28 cellular contexts compared by ENCODE assay signal in genomic region chr2:234985608-234986115, GRCh38. TPM values are rescaled to one million over a fixed set of nuclear protein-coding genes. Genes with fewer than 3 reads are reported as not detected.
DNase-seq lines count a peak whose midpoint lies in the region; ATAC-seq, FAIRE-seq and TF ChIP-seq lines count a peak whose summit lies in the region.
"Had no signal": no experiment of that assay in that cellular context is flagged by ENCODE, and none has a peak within 500 bp of the region (broad histone marks: within the 10 kb centered on the region; RNA-seq: fewer than 3 reads in every experiment).

No MANE protein-coding gene starts in this region.

- peak overlapping the region; percentile 44; the same call in 1 of the 2 replicates for H3K27ac ChIP-seq in Panc1 (ENCODE audit: low read length)
- peak overlapping the region; percentile 38 for H3K27ac ChIP-seq in mesendoderm (ENCODE audit: low read depth, low read length)
- no peak overlapping the region for H3K27ac ChIP-seq in smooth muscle cell (ENCODE audit: low read depth)
- no peak overlapping the region for H3K27ac ChIP-seq in dorsolateral prefrontal cortex
- H3K27ac ChIP-seq: C4-2B, SK-N-MC had no signal

- no peaks in the 10 kb centered on the region for H3K27me3 ChIP-seq in Panc1 (ENCODE audit: control insufficient read depth, insufficient read depth, low read length)
- no peaks in the 10 kb centered on the region for H3K27me3 ChIP-seq in bronchial epithelial cell (ENCODE audit: control insufficient read depth, insufficient read depth, low read length)
- H3K27me3 ChIP-seq in mesendoderm (ENCODE audit: insufficient read depth, low read length, poor library complexity): no peaks in the 10 kb centered on the region
- H3K27me3 ChIP-seq in smooth muscle cell (ENCODE audit: low read depth): no peaks in the 10 kb centered on the region
- H3K27me3 ChIP-seq in dorsolateral prefrontal cortex: peaks cover 0 to 3% (median 0%) of the 10 kb centered on the region in 45 donors

- intact Hi-C loops in Panc1 (cut with micrococcal nuclease; ENCODE audit: unreplicated experiment) (no loop called here), dorsolateral prefrontal cortex (cut with DNase I) (no loop called here)

- H3F3A ChIP-seq in smooth muscle cell (ENCODE audit: low read depth): peaks cover 25% of the 10 kb centered on the region

- H3K36me3 ChIP-seq in Panc1 (ENCODE audit: control insufficient read depth, insufficient read depth, low read length): no peaks in the 10 kb centered on the region
- H3K36me3 ChIP-seq in bronchial epithelial cell (ENCODE audit: control insufficient read depth, insufficient read depth, low read length): peaks cover 2% of the 10 kb centered on the region
- no peaks in the 10 kb centered on the region for H3K36me3 ChIP-seq in mesendoderm (ENCODE audit: control insufficient read depth, insufficient read depth, low read length)
- no peaks in the 10 kb centered on the region for H3K36me3 ChIP-seq in smooth muscle cell (ENCODE audit: low read depth)
- H3K36me3 ChIP-seq: HAP-1 had no signal

- H2BK5ac ChIP-seq in mesendoderm (ENCODE audit: low read length): peak overlapping the region; percentile 18

- no peak overlapping the region for H2AFZ ChIP-seq in smooth muscle cell (ENCODE audit: low read depth)

- no peak overlapping the region for H3K23ac ChIP-seq in mesendoderm (ENCODE audit: low read length)

- no peak overlapping the region for H2BK120ac ChIP-seq in mesendoderm (ENCODE audit: low read depth, low read length)

- H4K8ac ChIP-seq in mesendoderm (ENCODE audit: low read depth, low read length): no peak overlapping the region

- no peak overlapping the region for H3K4ac ChIP-seq in mesendoderm (ENCODE audit: low read depth, low read length)

- peaks cover 43% of the 10 kb centered on the region for H3K79me1 ChIP-seq in mesendoderm (ENCODE audit: low read length)

- BruUV-seq in Panc1 (replicated peaks; lab: Mats Ljungman, UMichigan): no TSS peak

- no peak overlapping the region for H2AK5ac ChIP-seq in mesendoderm (ENCODE audit: low read length)

- in situ Hi-C loops in Panc1 (cut with HindIII; ENCODE audit: low pct_unique_long_range_greater_than_20kb, low sequenced_read_pairs): no loop called here

- peak; percentile 75 for FAIRE-seq in bronchial epithelial cell (lab: Jason Lieb, UNC)
- FAIRE-seq: GM12892, GM19239 had no signal

- TF ChIP-seq CTCF in Panc1 (IDR thresholded peaks at IDR 0.05) (no peak), bronchial epithelial cell (IDR thresholded peaks at IDR 0.05; ENCODE audit: insufficient read depth, low read length, severe bottlenecking) (no peak), smooth muscle cell (IDR thresholded peaks at IDR 0.05; ENCODE audit: borderline replicate concordance, insufficient read depth, poor library complexity, severe bottlenecking) (no peak), dorsolateral prefrontal cortex (IDR thresholded peaks at IDR 0.05 in 54 of 56, conservative IDR thresholded peaks at IDR 0.05 in 2 of 56; ENCODE audit: low read depth in 1 of 56, partially characterized antibody in 56 of 56) (no peak)

- H3K4me1 ChIP-seq in Panc1 (ENCODE audit: control insufficient read depth, insufficient read depth, low read length) (peaks cover 71% of the 10 kb centered on the region), mesendoderm (ENCODE audit: control insufficient read depth, low read depth, low read length) (peaks cover 28% of the 10 kb centered on the region), smooth muscle cell (ENCODE audit: low read depth) (peaks cover 47% of the 10 kb centered on the region)
- H3K4me1 ChIP-seq: HAP-1 had no signal

- H3K4me2 ChIP-seq in mesendoderm (ENCODE audit: low read length) (no peak overlapping the region), smooth muscle cell (no peak overlapping the region)

- H3K9me3 ChIP-seq in Panc1 (ENCODE audit: control insufficient read depth, insufficient read depth, low read depth, low read length): no peaks in the 10 kb centered on the region
- H3K9me3 ChIP-seq in smooth muscle cell (replicated peaks; ENCODE audit: low read depth): no peaks in the 10 kb centered on the region
- H3K9me3 ChIP-seq: HAP-1 had no signal

- no peak overlapping the region for H2BK15ac ChIP-seq in mesendoderm (replicated peaks; ENCODE audit: low read depth)

- H3K56ac ChIP-seq in mesendoderm (ENCODE audit: low read length): no peak overlapping the region

- CTCF ChIA-PET in Panc1 (lab: Charles Lee): no interaction called here

- DNase-seq in Panc1 (ENCODE audit: low read depth, low spot score) (no peak), bronchial epithelial cell (ENCODE audit: low read depth) (no peak), mesendoderm (no peak), smooth muscle cell (lab: John Stamatoyannopoulos, UW; ENCODE audit: unreplicated experiment) (no peak), dorsolateral prefrontal cortex (no peak), KG1 (lab: John Stamatoyannopoulos, UW) (no peak)
- DNase-seq: CD8-positive, alpha-beta T cell; DMS 273 treated with DMSO at 0.1 percent for 48 hours; DMS79 treated with DMSO at 0.1 percent for 48 hours; GF-D8; HFFc6; NCI-H1048; NCI-H1417; NCI-H1694; NCI-H2029 treated with DMSO at 0.1 percent for 48 hours; NCI-H446 treated with DMSO at 0.1 percent for 48 hours; NCI-H526; NCI-H82; NK-92 treated with Interleukin-12 subunit alpha and Interleukin-12 subunit beta, amount 100 ng/mL, for 24 hours; PC-3; RPMI8226; SHP77 had no signal

- H3K4me3 ChIP-seq in Panc1 (ENCODE audit: low read depth in 2 of 2, low read length in 2 of 2) (no peak overlapping the region), bronchial epithelial cell (ENCODE audit: low read depth, low read length) (no peak overlapping the region), mesendoderm (ENCODE audit: low read length) (no peak overlapping the region), smooth muscle cell (no peak overlapping the region), dorsolateral prefrontal cortex (no peak overlapping the region)
- H3K4me3 ChIP-seq: HAP-1, SK-N-MC had no signal

- H4K20me1 ChIP-seq in smooth muscle cell (ENCODE audit: low read depth): peaks cover 96% of the 10 kb centered on the region

- H3K79me2 ChIP-seq in mesendoderm (ENCODE audit: control insufficient read depth, insufficient read depth, low read length) (peaks cover 81% of the 10 kb centered on the region), smooth muscle cell (ENCODE audit: low read depth) (peaks cover 77% of the 10 kb centered on the region)

- no peak overlapping the region for H3K18ac ChIP-seq in mesendoderm (ENCODE audit: low read length)

- H3K9ac ChIP-seq in mesendoderm (ENCODE audit: low read length) (no peak overlapping the region), smooth muscle cell (ENCODE audit: low read depth) (no peak overlapping the region)

- ATAC-seq in Panc1 (no peak), GM19023 (IDR thresholded peaks at IDR 0.05; ENCODE audit: unreplicated experiment) (no peak)
- ATAC-seq: CD8-positive, alpha-beta T cell; PC-3 had no signal

- POLR2A ChIA-PET in Panc1 (lab: Charles Lee): interaction anchor here (0.7 kb wide), 2 partner anchors 12 to 104 kb away, joined by 3 to 6 read pairs; no protein-coding TSS in a partner anchor

- no CpG with 5 or more reads among the region's 16 CpGs for WGBS in mesendoderm (ENCODE audit: extremely low coverage, insufficient coverage, low lambda C conversion rate)
- 97% methylated on average over 16 of the region's 16 CpGs for WGBS in smooth muscle cell (ENCODE audit: low lambda C conversion rate)

- H4K5ac ChIP-seq in mesendoderm (ENCODE audit: low read length): no peak overlapping the region

RNA-seq across cellular contexts. Expression of gene SH3BP4, which starts 33.8 kb away (rescaled TPM):
- total RNA-seq in Panc1 (2021; ENCODE audit: unreplicated experiment) (133 TPM), bronchial epithelial cell (22.1 and 24.6 TPM in 2 replicates), smooth muscle cell (47.7 and 58.4 TPM in 2 replicates), dorsolateral prefrontal cortex (10 to 100 TPM; 10.0 to 57.7 (median 23.5) TPM)
- polyA plus RNA-seq in Panc1 (2012; ENCODE audit: insufficient read length): 102 TPM
- polyA plus RNA-seq in mesendoderm (2013, experiment 1 of 2): 26.4 TPM
- 26.9 TPM for polyA plus RNA-seq in mesendoderm (2013, experiment 2 of 2)
- 34.9 and 38.9 TPM in 2 replicates for polyA plus RNA-seq in smooth muscle cell

Comparison
In these comparisons a context has a peak if more than half of its experiments do, and no peak if none do; other contexts are left out.
1. H3K27ac ChIP-seq: peak in Panc1 (single experiment) and mesendoderm (single experiment); none in smooth muscle cell (single experiment) and dorsolateral prefrontal cortex (0 of 59).